ENCODE assay signal across 13 cellular contexts in genomic region chr3:126961791-126962461, GRCh38. TPM values are rescaled to one million over a fixed set of nuclear protein-coding genes. Genes with fewer than 3 reads are reported as not detected.
A peak's percentile ranks its signal among the peaks of the same experiment; 100 is the strongest.
DNase-seq lines count a peak whose midpoint lies in the region; ATAC-seq lines count a peak whose summit lies in the region.
"Had no signal": no experiment of that assay in that cellular context is flagged by ENCODE, and none has a peak within 500 bp of the region (broad histone marks: within the 10 kb centered on the region; RNA-seq: fewer than 3 reads in every experiment).

No MANE protein-coding gene starts in this region.

- H3K9ac ChIP-seq in skeletal muscle tissue (ENCODE audit: low read depth in 1 of 3, low read length in 3 of 3) = peak overlapping the region; percentile 8 to 72 (median 54)

- H3K4me1 ChIP-seq in skeletal muscle tissue (ENCODE audit: control insufficient read depth in 3 of 3, insufficient read depth in 3 of 3, low read length in 3 of 3) = peaks cover 47 to 72% (median 63%) of the 10 kb centered on the region in 3 donors

- H3K27me3 ChIP-seq in skeletal muscle tissue (ENCODE audit: control insufficient read depth in 3 of 3, insufficient read depth in 3 of 3, low read length in 3 of 3) = no peaks in the 10 kb centered on the region

- no peaks in the 10 kb centered on the region for H3K36me3 Mint-ChIP-seq in activated naive CD8-positive, alpha-beta T cell treated with anti-CD3 and anti-CD28 coated beads, Interleukin-2, amount 50 U/mL, for 24 hours (ENCODE audit: low read depth)
- no peaks in the 10 kb centered on the region for H3K36me3 Mint-ChIP-seq in activated T-helper 17 cell treated with anti-CD3 and anti-CD28 coated beads, Interleukin-2, amount 50 U/mL, for 72 hours (ENCODE audit: low read depth)

- ATAC-seq in activated naive CD8-positive, alpha-beta T cell treated with anti-CD3 and anti-CD28 coated beads, Interleukin-2, amount 50 U/mL, for 24 hours = no peak
- ATAC-seq in activated T-helper 17 cell treated with anti-CD3 and anti-CD28 coated beads, Interleukin-2, amount 50 U/mL, for 72 hours (replicated peaks) = no peak

- DNase-seq in NCI-H2196 treated with DMSO at 0.1 percent for 48 hours (lab: John Stamatoyannopoulos, UW; ENCODE audit: unreplicated experiment) = peak; percentile 73
- peak; percentile 43 for DNase-seq in epidermal melanocyte (ENCODE audit: insufficient read length, low spot score)
- peak; percentile 49 for DNase-seq in left kidney (ENCODE audit: low read depth, low spot score)
- no peak for DNase-seq in GM19238 (ENCODE audit: insufficient read length, low spot score)
- no peak for DNase-seq in SKM-1 (lab: John Stamatoyannopoulos, UW; ENCODE audit: unreplicated experiment)
- DNase-seq in activated naive CD8-positive, alpha-beta T cell treated with anti-CD3 and anti-CD28 coated beads, Interleukin-2, amount 50 U/mL, for 24 hours = no peak
- DNase-seq: activated T-cell treated with anti-CD3 and anti-CD28 coated beads, Interleukin-2, amount 50 U/mL, for 24 hours; NCI-H748 treated with DMSO at 0.1 percent for 48 hours; substantia nigra had no signal

- H3K9me3 Mint-ChIP-seq in activated naive CD8-positive, alpha-beta T cell treated with anti-CD3 and anti-CD28 coated beads, Interleukin-2, amount 50 U/mL, for 24 hours = no peaks in the 10 kb centered on the region
- no peaks in the 10 kb centered on the region for H3K9me3 Mint-ChIP-seq in activated T-helper 17 cell treated with anti-CD3 and anti-CD28 coated beads, Interleukin-2, amount 50 U/mL, for 72 hours
- H3K9me3 Mint-ChIP-seq: activated T-cell treated with anti-CD3 and anti-CD28 coated beads, Interleukin-2, amount 50 U/mL, for 24 hours had no signal

- no peaks in the 10 kb centered on the region for H3K9me3 ChIP-seq in skeletal muscle tissue (ENCODE audit: control insufficient read depth in 3 of 3, low read length in 3 of 3)
- H3K9me3 ChIP-seq: lower lobe of right lung had no signal

- no peaks in the 10 kb centered on the region for H3K27me3 Mint-ChIP-seq in activated naive CD8-positive, alpha-beta T cell treated with anti-CD3 and anti-CD28 coated beads, Interleukin-2, amount 50 U/mL, for 24 hours
- no peaks in the 10 kb centered on the region for H3K27me3 Mint-ChIP-seq in activated T-helper 17 cell treated with anti-CD3 and anti-CD28 coated beads, Interleukin-2, amount 50 U/mL, for 72 hours
- H3K27me3 Mint-ChIP-seq: activated T-cell treated with anti-CD3 and anti-CD28 coated beads, Interleukin-2, amount 50 U/mL, for 24 hours had no signal

- peak overlapping the region in 2 of 3 donors; percentile 17 to 49 for H3K4me3 ChIP-seq in skeletal muscle tissue (ENCODE audit: low read length in 3 of 3)
- H3K4me3 ChIP-seq: lower lobe of right lung had no signal

- no peak overlapping the region for H3K4me3 Mint-ChIP-seq in activated naive CD8-positive, alpha-beta T cell treated with anti-CD3 and anti-CD28 coated beads, Interleukin-2, amount 50 U/mL, for 24 hours
- H3K4me3 Mint-ChIP-seq in activated T-helper 17 cell treated with anti-CD3 and anti-CD28 coated beads, Interleukin-2, amount 50 U/mL, for 72 hours = no peak overlapping the region
- H3K4me3 Mint-ChIP-seq: activated T-cell treated with anti-CD3 and anti-CD28 coated beads, Interleukin-2, amount 50 U/mL, for 24 hours had no signal

- no peak overlapping the region for H3K27ac Mint-ChIP-seq in activated naive CD8-positive, alpha-beta T cell treated with anti-CD3 and anti-CD28 coated beads, Interleukin-2, amount 50 U/mL, for 24 hours
- H3K27ac Mint-ChIP-seq in activated T-helper 17 cell treated with anti-CD3 and anti-CD28 coated beads, Interleukin-2, amount 50 U/mL, for 72 hours = no peak overlapping the region

- H3K27ac ChIP-seq in skeletal muscle tissue (ENCODE audit: low read depth, low read length) = peak overlapping the region; percentile 74
- H3K27ac ChIP-seq: C4-2B, lower lobe of right lung had no signal

- H3K36me3 ChIP-seq in skeletal muscle tissue (ENCODE audit: control insufficient read depth in 3 of 3, insufficient read depth in 3 of 3, low read length in 3 of 3) = no peaks in the 10 kb centered on the region
- H3K36me3 ChIP-seq: lower lobe of right lung had no signal

- no peaks in the 10 kb centered on the region for H3K4me1 Mint-ChIP-seq in activated naive CD8-positive, alpha-beta T cell treated with anti-CD3 and anti-CD28 coated beads, Interleukin-2, amount 50 U/mL, for 24 hours
- H3K4me1 Mint-ChIP-seq in activated T-helper 17 cell treated with anti-CD3 and anti-CD28 coated beads, Interleukin-2, amount 50 U/mL, for 72 hours = no peaks in the 10 kb centered on the region

RNA-seq across cellular contexts. Expression of gene PLXNA1, which starts 21.0 kb away (rescaled TPM):
- 17.7 TPM for total RNA-seq in skeletal muscle tissue
- total RNA-seq in activated T-helper 17 cell treated with anti-CD3 and anti-CD28 coated beads, Interleukin-2, amount 50 U/mL, for 72 hours = 1 to 10 TPM; 7.1 to 9.3 TPM

Comparison
In these comparisons a context has a peak if more than half of its experiments do, and no peak if none do; other contexts are left out.
1. DNase-seq: peak in NCI-H2196 treated with DMSO at 0.1 percent for 48 hours (single experiment), epidermal melanocyte (single experiment) and left kidney (single experiment); none in GM19238 (single experiment), SKM-1 (single experiment) and activated naive CD8-positive, alpha-beta T cell treated with anti-CD3 and anti-CD28 coated beads, Interleukin-2, amount 50 U/mL, for 24 hours (single experiment).